8 cellular contexts compared by ENCODE assay signal in genomic region chr1:112707217-112708001, GRCh38.
DNase-seq lines count a peak whose midpoint lies in the region; ATAC-seq and TF ChIP-seq lines count a peak whose summit lies in the region.

No MANE protein-coding gene starts in this region.

- peak; percentile 63 for ATAC-seq in HG02852 (IDR thresholded peaks at IDR 0.05; ENCODE audit: unreplicated experiment)

- TF ChIP-seq CTCF in astrocyte of the spinal cord (IDR thresholded peaks at IDR 0.05; ENCODE audit: low read depth, low read length), result peak; percentile 95

- DNase-seq in SIG-M5 treated with dmso at 0.1 percent for 504 hours (lab: John Stamatoyannopoulos, UW; ENCODE audit: unreplicated experiment) (peak; percentile 64), SIG-M5 (lab: John Stamatoyannopoulos, UW) (no peak), NCI-H146 treated with DMSO at 0.1 percent for 48 hours (lab: John Stamatoyannopoulos, UW; ENCODE audit: unreplicated experiment) (peak; percentile 54), T-helper 9 cell (peak; percentile 47), astrocyte of the spinal cord (ENCODE audit: low read depth, low spot score) (peak; percentile 89), hypothalamus (lab: John Stamatoyannopoulos, UW) (peak in 49 of 51 donors; percentile 15 to 84 (median 66))

- H3K36me3 ChIP-seq in rectal smooth muscle tissue (ENCODE audit: control insufficient read depth, insufficient read depth, low read length), result peaks cover under 1% of the 10 kb centered on the region

- in situ Hi-C loops in astrocyte of the spinal cord (cut with HindIII; ENCODE audit: low sequenced_read_pairs), result no loop called here

- H3K4me1 ChIP-seq in rectal smooth muscle tissue (ENCODE audit: control insufficient read depth, insufficient read depth, low read length), result peaks cover 18% of the 10 kb centered on the region

- H3K27ac ChIP-seq in rectal smooth muscle tissue (ENCODE audit: low read depth, low read length), result peak overlapping the region; percentile 89

- H3K27me3 ChIP-seq in rectal smooth muscle tissue (ENCODE audit: control insufficient read depth, insufficient read depth, low read length), result no peaks in the 10 kb centered on the region

- no peak overlapping the region for H3K9ac ChIP-seq in rectal smooth muscle tissue (ENCODE audit: low read length)

- peak overlapping the region; percentile 92 for H3K4me3 ChIP-seq in astrocyte of the spinal cord (ENCODE audit: low read depth, low read length)
- peak overlapping the region; percentile 79 for H3K4me3 ChIP-seq in rectal smooth muscle tissue (ENCODE audit: low read length)
